In genomic region chr12:46388427-46388992, GRCh38 we compare ENCODE assay signal across 8 cellular contexts. TPM values are rescaled to one million over a fixed set of nuclear protein-coding genes. Genes with fewer than 3 reads are reported as not detected.
A peak's percentile ranks its signal among the peaks of the same experiment; 100 is the strongest.
DNase-seq lines count a peak whose midpoint lies in the region; ATAC-seq, FAIRE-seq and TF ChIP-seq lines count a peak whose summit lies in the region.

No MANE protein-coding gene starts in this region.

- no peaks in the 10 kb centered on the region for H3K9me3 Mint-ChIP-seq in activated naive CD4-positive, alpha-beta T cell treated with anti-CD3 and anti-CD28 coated beads, Interleukin-2, amount 50 U/mL, for 24 hours
- no peaks in the 10 kb centered on the region for H3K9me3 Mint-ChIP-seq in activated naive CD4-positive, alpha-beta T cell treated with anti-CD3 and anti-CD28 coated beads, Interleukin-2, amount 50 U/mL, for 72 hours
- peaks cover 6% of the 10 kb centered on the region for H3K9me3 Mint-ChIP-seq in glutamatergic neuron (ENCODE audit: unreplicated experiment)

- no peaks in the 10 kb centered on the region for H3K27me3 ChIP-seq in osteoblast (ENCODE audit: insufficient read depth, low read length)

- H3K27ac ChIP-seq in osteoblast (ENCODE audit: low read depth, low read length) (peak overlapping the region; percentile 98), kidney (ENCODE audit: low read depth in 2 of 2, low read length in 2 of 2) (peak overlapping the region in 1 of 2 donors; percentile 13)

- no peak for DNase-seq in activated naive CD4-positive, alpha-beta T cell treated with anti-CD3 and anti-CD28 coated beads, Interleukin-2, amount 50 U/mL, for 72 hours (ENCODE audit: low spot score in 2 of 2)
- DNase-seq in RPMI8226 (peak; percentile 71), osteoblast (ENCODE audit: insufficient read length, low spot score, missing footprints) (no peak), NCI-H1694 treated with DMSO at 0.1 percent for 48 hours (lab: John Stamatoyannopoulos, UW) (no peak), kidney (no peak), glutamatergic neuron (no peak)

- H3K4me1 Mint-ChIP-seq in activated naive CD4-positive, alpha-beta T cell treated with anti-CD3 and anti-CD28 coated beads, Interleukin-2, amount 50 U/mL, for 24 hours, result peaks cover 55% of the 10 kb centered on the region
- H3K4me1 Mint-ChIP-seq in glutamatergic neuron (ENCODE audit: low read depth, unreplicated experiment), result peaks cover 30% of the 10 kb centered on the region

- H2AFZ ChIP-seq in osteoblast (ENCODE audit: low read length), result no peak overlapping the region

- H3K4me1 ChIP-seq in osteoblast (ENCODE audit: insufficient read depth, low read length) (peaks cover 86% of the 10 kb centered on the region), kidney (ENCODE audit: control insufficient read depth in 1 of 2, insufficient read depth in 1 of 2, low read depth in 1 of 2, low read length in 2 of 2) (peaks cover 17 to 20% of the 10 kb centered on the region in 2 donors)

- H3K9me3 ChIP-seq in osteoblast (ENCODE audit: low read depth, low read length) (no peaks in the 10 kb centered on the region), kidney (ENCODE audit: control insufficient read depth in 1 of 2, low read length in 2 of 2) (no peaks in the 10 kb centered on the region)

- TF ChIP-seq CTCF in osteoblast (IDR thresholded peaks at IDR 0.05; ENCODE audit: extremely low read depth, low read depth, low read length) (no peak), kidney (IDR thresholded peaks at IDR 0.05; ENCODE audit: borderline replicate concordance, extremely low read depth, insufficient read depth) (no peak), glutamatergic neuron (IDR thresholded peaks at IDR 0.05; ENCODE audit: partially characterized antibody, unreplicated experiment) (no peak)

- no peak overlapping the region for H3K9ac ChIP-seq in kidney (ENCODE audit: low read length in 2 of 2)

- no peak for ATAC-seq in activated naive CD4-positive, alpha-beta T cell treated with anti-CD3 and anti-CD28 coated beads, Interleukin-2, amount 50 U/mL, for 72 hours
- ATAC-seq in HG03025 (IDR thresholded peaks at IDR 0.05; ENCODE audit: low FRiP score, unreplicated experiment), result peak; percentile 56

- H3K27ac Mint-ChIP-seq in activated naive CD4-positive, alpha-beta T cell treated with anti-CD3 and anti-CD28 coated beads, Interleukin-2, amount 50 U/mL, for 24 hours, result peak overlapping the region; percentile 59
- no peak overlapping the region for H3K27ac Mint-ChIP-seq in activated naive CD4-positive, alpha-beta T cell treated with anti-CD3 and anti-CD28 coated beads, Interleukin-2, amount 50 U/mL, for 72 hours
- no peak overlapping the region for H3K27ac Mint-ChIP-seq in glutamatergic neuron (ENCODE audit: unreplicated experiment)

- H3K36me3 ChIP-seq in osteoblast (ENCODE audit: insufficient read depth, low read length) (no peaks in the 10 kb centered on the region), kidney (ENCODE audit: control insufficient read depth in 1 of 2, insufficient read depth in 2 of 2, low read length in 2 of 2) (no peaks in the 10 kb centered on the region)

- FAIRE-seq in kidney (lab: Jason Lieb, UNC), result no peak

- intact Hi-C loops in kidney (cut with DNase I), result no loop called here

- H3K4me3 Mint-ChIP-seq in activated naive CD4-positive, alpha-beta T cell treated with anti-CD3 and anti-CD28 coated beads, Interleukin-2, amount 50 U/mL, for 24 hours, result peak overlapping the region; percentile 33
- H3K4me3 Mint-ChIP-seq in glutamatergic neuron (ENCODE audit: unreplicated experiment), result no peak overlapping the region

- H3K4me2 ChIP-seq in osteoblast (ENCODE audit: insufficient read depth, low read length), result peak overlapping the region; percentile 67

- H3K4me3 ChIP-seq in osteoblast (ENCODE audit: insufficient read depth, low read length), result no peak overlapping the region
- H3K4me3 ChIP-seq in kidney (ENCODE audit: low read length in 2 of 2), result no peak overlapping the region

- no peaks in the 10 kb centered on the region for H4K20me1 ChIP-seq in osteoblast (ENCODE audit: insufficient read depth, low read length)

- H3K27me3 Mint-ChIP-seq in activated naive CD4-positive, alpha-beta T cell treated with anti-CD3 and anti-CD28 coated beads, Interleukin-2, amount 50 U/mL, for 24 hours, result no peaks in the 10 kb centered on the region
- H3K27me3 Mint-ChIP-seq in glutamatergic neuron (ENCODE audit: unreplicated experiment), result peaks cover 4% of the 10 kb centered on the region

- peaks cover 10% of the 10 kb centered on the region for H3K79me2 ChIP-seq in osteoblast (ENCODE audit: insufficient read depth, low read length)

- peaks cover 16% of the 10 kb centered on the region for H3K36me3 Mint-ChIP-seq in activated naive CD4-positive, alpha-beta T cell treated with anti-CD3 and anti-CD28 coated beads, Interleukin-2, amount 50 U/mL, for 24 hours
- H3K36me3 Mint-ChIP-seq in activated naive CD4-positive, alpha-beta T cell treated with anti-CD3 and anti-CD28 coated beads, Interleukin-2, amount 50 U/mL, for 72 hours, result peaks cover 7 to 17% of the 10 kb centered on the region in 2 donors
- no peaks in the 10 kb centered on the region for H3K36me3 Mint-ChIP-seq in glutamatergic neuron (ENCODE audit: unreplicated experiment)

RNA-seq across cellular contexts. Expression of gene SLC38A2, which starts 15.9 kb away (rescaled TPM):
- 100 to 1,000 TPM; 249 to 315 TPM for total RNA-seq in activated naive CD4-positive, alpha-beta T cell treated with anti-CD3 and anti-CD28 coated beads, Interleukin-2, amount 50 U/mL, for 72 hours
- total RNA-seq in osteoblast (919 and 1,020 TPM in 2 replicates), kidney (189 TPM), glutamatergic neuron (ENCODE audit: unreplicated experiment) (262 TPM)
- 38.6 TPM for polyA plus RNA-seq in kidney (ENCODE audit: insufficient read depth, low read depth, low replicate concordance)
